13 cellular contexts compared by ENCODE assay signal in genomic region chr9:82604947-82605656, GRCh38.
A peak's percentile ranks its signal among the peaks of the same experiment; 100 is the strongest.
DNase-seq lines count a peak whose midpoint lies in the region; ATAC-seq lines count a peak whose summit lies in the region.
"Had no signal": no experiment of that assay in that cellular context is flagged by ENCODE, and none has a peak within 500 bp of the region (broad histone marks: within the 10 kb centered on the region; RNA-seq: fewer than 3 reads in every experiment).

No MANE protein-coding gene starts in this region.

- no peak overlapping the region for H4K8ac ChIP-seq in mesenchymal stem cell (ENCODE audit: low read length)

- no peak overlapping the region for H3K4me3 ChIP-seq in mesenchymal stem cell (ENCODE audit: insufficient read depth in 1 of 2, low read depth in 1 of 2, low read length in 2 of 2)
- no peak overlapping the region for H3K4me3 ChIP-seq in effector memory CD4-positive, alpha-beta T cell (ENCODE audit: insufficient read depth, low read depth, low read length, poor library complexity, severe bottlenecking)
- H3K4me3 ChIP-seq: cardiac muscle cell had no signal

- ATAC-seq in Right ventricle myocardium inferior (peak; percentile 68), HG02798 (IDR thresholded peaks at IDR 0.05; ENCODE audit: poor library complexity, unreplicated experiment) (no peak)

- H2BK120ac ChIP-seq in mesenchymal stem cell (ENCODE audit: low read depth, low read length): no peak overlapping the region

- H2BK12ac ChIP-seq in mesenchymal stem cell (ENCODE audit: low read length in 2 of 2): no peak overlapping the region

- H3K4ac ChIP-seq in mesenchymal stem cell (ENCODE audit: low read depth in 1 of 2, low read length in 2 of 2): no peak overlapping the region

- H3K4me2 ChIP-seq in mesenchymal stem cell (ENCODE audit: low read length, poor library complexity, severe bottlenecking): no peak overlapping the region

- peaks cover 5 to 14% of the 10 kb centered on the region in 2 experiments for H3K27me3 ChIP-seq in mesenchymal stem cell (ENCODE audit: control insufficient read depth in 1 of 2, insufficient read depth in 1 of 2, low read length in 2 of 2)
- H3K27me3 ChIP-seq in effector memory CD4-positive, alpha-beta T cell (replicated peaks; ENCODE audit: control insufficient read depth, insufficient read depth, low read length, poor library complexity, severe bottlenecking): no peaks in the 10 kb centered on the region

- H3K36me3 ChIP-seq in mesenchymal stem cell (ENCODE audit: control insufficient read depth in 1 of 2, insufficient read depth in 2 of 2, low read depth in 1 of 2, low read length in 2 of 2): no peaks in the 10 kb centered on the region
- H3K36me3 ChIP-seq in effector memory CD4-positive, alpha-beta T cell (ENCODE audit: control insufficient read depth, insufficient read depth, low read length): no peaks in the 10 kb centered on the region
- H3K36me3 ChIP-seq: cardiac muscle cell had no signal

- no peak overlapping the region for H2BK15ac ChIP-seq in mesenchymal stem cell (ENCODE audit: low read depth, poor library complexity, severe bottlenecking)

- no peak overlapping the region for H3K27ac ChIP-seq in mesenchymal stem cell (ENCODE audit: low read length, poor library complexity, severe bottlenecking)
- H3K27ac ChIP-seq in effector memory CD4-positive, alpha-beta T cell (ENCODE audit: insufficient read depth, low read length, poor library complexity, severe bottlenecking): no peak overlapping the region
- H3K27ac ChIP-seq: cardiac muscle cell had no signal

- H2AK5ac ChIP-seq in mesenchymal stem cell (ENCODE audit: low read length, severe bottlenecking): no peak overlapping the region

- H3K79me1 ChIP-seq in mesenchymal stem cell (replicated peaks; ENCODE audit: low read length, poor library complexity, severe bottlenecking): no peaks in the 10 kb centered on the region

- intact Hi-C loops in Right ventricle myocardium inferior (cut with DNase I): loop anchor here (2.0 to 5.0 kb wide), 2 partner anchors 72 to 1083 kb away; no protein-coding TSS in a partner anchor
- intact Hi-C loops in cardiac septum (cut with DNase I): loop anchor here (5.0 to 10.0 kb wide), 2 partner anchors 73 to 1080 kb away; no protein-coding TSS in a partner anchor

- no peak overlapping the region for H3K14ac ChIP-seq in mesenchymal stem cell (ENCODE audit: low read length in 2 of 2)

- no peak overlapping the region for H2AFZ ChIP-seq in mesenchymal stem cell (ENCODE audit: low read depth, low read length)

- no peak overlapping the region for H4K91ac ChIP-seq in mesenchymal stem cell (ENCODE audit: low read length)

- 52% methylated on average over 3 of the region's 3 CpGs for WGBS in mesenchymal stem cell

- H2BK5ac ChIP-seq in mesenchymal stem cell (ENCODE audit: low read depth, low read length, poor library complexity, severe bottlenecking): no peak overlapping the region

- no peak overlapping the region for H3K18ac ChIP-seq in mesenchymal stem cell (ENCODE audit: low read depth in 1 of 2, low read length in 2 of 2)

- no peak overlapping the region for H3K23ac ChIP-seq in mesenchymal stem cell (ENCODE audit: low read length in 2 of 2)

- no peak overlapping the region for H3K9ac ChIP-seq in mesenchymal stem cell (ENCODE audit: low read length)

- DNase-seq in Right ventricle myocardium inferior (ENCODE audit: missing footprints): no peak
- DNase-seq in cardiac septum (ENCODE audit: low spot score): no peak
- DNase-seq in dedifferentiated amniotic fluid mesenchymal stem cell (ENCODE audit: extremely low spot score): peak; percentile 19
- DNase-seq in mesenchymal stem cell: peak; percentile 72
- no peak for DNase-seq in Ammon's horn (ENCODE audit: low spot score)
- DNase-seq in activated CD8-positive, alpha-beta memory T cell treated with anti-CD3 and anti-CD28 coated beads, Interleukin-2, amount 50 U/mL, for 4 hours: no peak
- no peak for DNase-seq in effector memory CD4-positive, alpha-beta T cell
- DNase-seq: activated CD4-positive, alpha-beta T cell treated with anti-CD3 and anti-CD28 coated beads, Interleukin-2, amount 50 U/mL, for 1 hour; H9; NCI-H1694 treated with DMSO at 0.1 percent for 48 hours; SIG-M5 had no signal

- H3K4me1 ChIP-seq in mesenchymal stem cell (ENCODE audit: control insufficient read depth, insufficient read depth, low read depth, low read length): no peaks in the 10 kb centered on the region
- no peaks in the 10 kb centered on the region for H3K4me1 ChIP-seq in effector memory CD4-positive, alpha-beta T cell (ENCODE audit: control insufficient read depth, insufficient read depth, low read length, poor library complexity, severe bottlenecking)

- no peaks in the 10 kb centered on the region for H3K9me3 ChIP-seq in mesenchymal stem cell (ENCODE audit: control insufficient read depth, low read length)
- H3K9me3 ChIP-seq in effector memory CD4-positive, alpha-beta T cell (ENCODE audit: control insufficient read depth, low read length): peaks cover 7% of the 10 kb centered on the region

Comparison
In these comparisons a context has a peak if more than half of its experiments do, and no peak if none do; other contexts are left out.
1. DNase-seq: peak in dedifferentiated amniotic fluid mesenchymal stem cell (single experiment) and mesenchymal stem cell (single experiment); none in Right ventricle myocardium inferior (single experiment), cardiac septum (single experiment), Ammon's horn (single experiment), activated CD8-positive, alpha-beta memory T cell treated with anti-CD3 and anti-CD28 coated beads, Interleukin-2, amount 50 U/mL, for 4 hours (single experiment) and effector memory CD4-positive, alpha-beta T cell (0 of 3).